Comparison of ENCODE assay signal across 17 cellular contexts in the genomic region with DNA sequence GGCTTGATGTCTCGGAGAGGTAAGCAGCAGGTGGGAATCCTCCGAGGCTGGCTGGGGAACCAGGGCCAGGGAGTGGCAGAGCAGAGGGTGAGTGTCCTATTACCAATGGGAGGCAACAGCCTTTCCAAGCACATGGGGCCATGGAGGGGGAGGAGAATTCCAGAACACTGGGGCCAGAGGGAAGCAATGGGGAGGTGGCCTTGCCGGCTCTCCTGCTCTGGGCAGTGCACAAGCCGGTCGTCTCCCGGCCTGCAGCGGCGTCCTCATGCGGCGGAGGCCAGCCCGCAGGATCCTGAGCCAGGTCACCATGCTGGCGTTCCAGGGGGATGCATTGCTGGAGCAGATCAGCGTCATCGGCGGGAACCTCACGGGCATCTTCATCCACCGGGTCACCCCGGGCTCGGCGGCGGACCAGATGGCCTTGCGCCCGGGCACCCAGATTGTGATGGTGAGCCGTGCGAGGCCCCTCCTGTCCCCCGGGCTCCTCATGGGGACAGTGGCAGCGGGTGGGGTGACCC. TPM values are rescaled to one million over a fixed set of nuclear protein-coding genes. Genes with fewer than 3 reads are reported as not detected.
DNase-seq lines count a peak whose midpoint lies in the region; ATAC-seq, FAIRE-seq and TF ChIP-seq lines count a peak whose summit lies in the region.
"Had no signal": no experiment of that assay in that cellular context is flagged by ENCODE, and none has a peak within 500 bp of the region (broad histone marks: within the 10 kb centered on the region; RNA-seq: fewer than 3 reads in every experiment).

No MANE protein-coding gene starts in this region.

- H3K4ac ChIP-seq in neuronal stem cell (ENCODE audit: low read length): peak overlapping the region; percentile 85

- H4K20me1 ChIP-seq in K562 (replicated peaks; ENCODE audit: control insufficient read depth, insufficient read depth, low read length): no peaks in the 10 kb centered on the region

- H3K79me1 ChIP-seq in neuronal stem cell (ENCODE audit: low read depth, low read length): no peaks in the 10 kb centered on the region

- H3K27ac ChIP-seq in K562 (ENCODE audit: extremely low read depth, low read depth, low read length): no peak overlapping the region
- no peak overlapping the region for H3K27ac ChIP-seq in neuronal stem cell (replicated peaks; ENCODE audit: low read length)
- H3K27ac ChIP-seq: C4-2B, colonic mucosa, esophagus muscularis mucosa, neutrophil, stomach, vagina had no signal

- POLR2A ChIA-PET in K562 (lab: Yijun Ruan, JAX): no interaction called here

- no peaks in the 10 kb centered on the region for H3K36me3 ChIP-seq in K562 (ENCODE audit: control insufficient read depth, insufficient read depth, low read length)
- H3K36me3 ChIP-seq in neuronal stem cell (replicated peaks in 1 of 2; ENCODE audit: control insufficient read depth in 2 of 2, insufficient read depth in 2 of 2, low read length in 2 of 2): no peaks in the 10 kb centered on the region
- H3K36me3 ChIP-seq: colonic mucosa, esophagus muscularis mucosa, neutrophil, stomach, vagina had no signal

- H4K91ac ChIP-seq in neuronal stem cell (ENCODE audit: low read depth, low read length, poor library complexity): no peak overlapping the region

- no peak overlapping the region for H2BK15ac ChIP-seq in neuronal stem cell (ENCODE audit: low read length)

- CTCF ChIA-PET in K562 (lab: Yijun Ruan, JAX; ENCODE audit: low intra/inter-chr PET ratio): no interaction called here

- no peaks in the 10 kb centered on the region for H3K79me2 ChIP-seq in K562 (ENCODE audit: control insufficient read depth, insufficient read depth, low read length)

- no peak for TF ChIP-seq EP300 in K562 (IDR thresholded peaks at IDR 0.05; ENCODE audit: low read length)

- TF ChIP-seq RAD21 in K562 (CRISPR knock-in tag; conservative IDR thresholded peaks at IDR 0.05 in 1 of 2, IDR thresholded peaks at IDR 0.05 in 1 of 2): no peak

- peaks cover 12 to 28% of the 10 kb centered on the region in 2 experiments; a peak in 4 of 5 replicates for H3K27me3 ChIP-seq in K562 (ENCODE audit: control insufficient read depth in 2 of 2, insufficient read depth in 2 of 2, low read length in 2 of 2)
- peaks cover 0 to 9% (median 0%) of the 10 kb centered on the region in 3 experiments for H3K27me3 ChIP-seq in neuronal stem cell (ENCODE audit: control insufficient read depth in 3 of 3, insufficient read depth in 3 of 3, low read depth in 1 of 3, low read length in 3 of 3)
- H3K27me3 ChIP-seq: colonic mucosa, vagina had no signal

- in situ Hi-C loops in K562 (cut with MboI): loop anchor here (10.0 kb wide), 1 partner anchor 787 kb away; no protein-coding TSS in a partner anchor

- no peaks in the 10 kb centered on the region for H3K9me3 ChIP-seq in K562 (replicated peaks; ENCODE audit: control insufficient read depth, insufficient read depth, low read depth, low read length)
- H3K9me3 ChIP-seq in neuronal stem cell (replicated peaks in 1 of 2; ENCODE audit: control insufficient read depth in 2 of 2, insufficient read depth in 1 of 2, low read depth in 1 of 2, low read length in 2 of 2): no peaks in the 10 kb centered on the region
- H3K9me3 ChIP-seq: colonic mucosa, esophagus muscularis mucosa, neutrophil, stomach, vagina had no signal

- intact Hi-C loops in K562 (cut with micrococcal nuclease): loop anchor here (5.0 kb wide), 1 partner anchor 214 kb away; no protein-coding TSS in a partner anchor

- H3K4me2 ChIP-seq in K562 (ENCODE audit: insufficient read depth, low read length) (no peak overlapping the region), neuronal stem cell (ENCODE audit: insufficient read depth, low read length, poor library complexity, severe bottlenecking) (no peak overlapping the region)

- H3K4me1 ChIP-seq in K562 (replicated peaks in 1 of 2; ENCODE audit: control insufficient read depth in 2 of 2, insufficient read depth in 2 of 2, low read length in 2 of 2) (peaks cover 0 to 15% of the 10 kb centered on the region in 2 experiments; a peak in 2 of 5 replicates), neuronal stem cell (ENCODE audit: control insufficient read depth in 2 of 2, insufficient read depth in 1 of 2, low read depth in 1 of 2, low read length in 2 of 2) (peaks cover 0 to 6% of the 10 kb centered on the region in 2 donors)
- H3K4me1 ChIP-seq: colonic mucosa, esophagus muscularis mucosa, stomach, vagina had no signal

- 70% methylated on average over 12 of the region's 27 CpGs for WGBS in K562 (ENCODE audit: insufficient coverage, low coverage, missing lambda C conversion rate)
- no CpG with 5 or more reads among the region's 27 CpGs for WGBS in neuronal stem cell (ENCODE audit: extremely low coverage in 2 of 2, insufficient read length in 2 of 2, insufficient replicate concordance in 1 of 2), 2 donors

- DNase-seq in M059J (ENCODE audit: low read depth): peak; percentile 7
- no peak for DNase-seq in K562 (ENCODE audit: extremely low read depth in 1 of 4, low spot score in 3 of 4)
- no peak for DNase-seq in neuronal stem cell (ENCODE audit: low spot score)
- no peak for DNase-seq in effector CD8-positive, alpha-beta T cell (lab: John Stamatoyannopoulos, UW)
- DNase-seq: activated CD8-positive, alpha-beta T cell treated with anti-CD3 and anti-CD28 coated beads for 36 hours; aorta; colonic mucosa; DND-41; NCI-H187 treated with DMSO at 0.1 percent for 48 hours; stomach had no signal

- FAIRE-seq in K562 (lab: Jason Lieb, UNC): no peak

- H2AFZ ChIP-seq in K562 (ENCODE audit: low read depth, low read length) (no peak overlapping the region), neuronal stem cell (ENCODE audit: low read length) (peak overlapping the region; percentile 31)

- TF ChIP-seq CTCF in K562 (IDR thresholded peaks at IDR 0.05 in 2 of 3, conservative IDR thresholded peaks at IDR 0.05 in 1 of 3; ENCODE audit: insufficient read depth in 2 of 3, low read depth in 1 of 3, low read length in 3 of 3): no peak

- ATAC-seq in K562 (no peak), HG02623 (IDR thresholded peaks at IDR 0.05; ENCODE audit: unreplicated experiment) (no peak)
- ATAC-seq: activated CD8-positive, alpha-beta T cell treated with anti-CD3 and anti-CD28 coated beads for 36 hours; activated T-helper 17 cell treated with anti-CD3 and anti-CD28 coated beads, Interleukin-2, amount 50 U/mL, for 72 hours; SK-N-SH treated with all-trans-retinoic acid at 6 μM for 48 hours had no signal

- no TSS peak for BruUV-seq in K562 (replicated peaks; lab: Mats Ljungman, UMichigan)

- no peak overlapping the region for H4K8ac ChIP-seq in neuronal stem cell (ENCODE audit: low read depth, low read length)

- no peaks in the 10 kb centered on the region for H3K9me1 ChIP-seq in K562 (ENCODE audit: control insufficient read depth, insufficient read depth, low read length)

- 0 out of 4 replicates have a peak overlapping the region, but pooled peaks of 1 of the 2 experiments have one; percentile 5 for H3K9ac ChIP-seq in K562 (ENCODE audit: insufficient read depth in 1 of 2, low read depth in 2 of 2, low read length in 2 of 2)
- H3K9ac ChIP-seq in neuronal stem cell (ENCODE audit: low read depth, low read length, poor library complexity): no peak overlapping the region

- H3K4me3 ChIP-seq in K562: no peak overlapping the region
- no peak overlapping the region for H3K4me3 ChIP-seq in neuronal stem cell (ENCODE audit: low read length in 2 of 2)
- H3K4me3 ChIP-seq: colonic mucosa, esophagus muscularis mucosa, stomach, vagina had no signal

- no peak overlapping the region for H2BK5ac ChIP-seq in neuronal stem cell (ENCODE audit: low read length)

- H2BK120ac ChIP-seq in neuronal stem cell (ENCODE audit: low read depth, low read length): no peak overlapping the region

- no peak overlapping the region for H3K14ac ChIP-seq in neuronal stem cell (ENCODE audit: low read length)

- H2BK12ac ChIP-seq in neuronal stem cell (ENCODE audit: low read length): peak overlapping the region; percentile 31

- H3K18ac ChIP-seq in neuronal stem cell (ENCODE audit: low read length): peak overlapping the region; percentile 80

- H2AK5ac ChIP-seq in neuronal stem cell (ENCODE audit: low read depth, low read length): peak overlapping the region; percentile 89

- no peak for TF ChIP-seq POLR2A in K562 (conservative IDR thresholded peaks at IDR 0.05)

- peak overlapping the region; percentile 35 for H3K23ac ChIP-seq in neuronal stem cell (ENCODE audit: low read depth, low read length, poor library complexity)

RNA-seq across cellular contexts. Expression of a gene that starts 21.9 kb away (rescaled TPM):
- 26.9 and 34.6 TPM in 2 replicates for total RNA-seq in M059J (2014; rRNA removed; shearing (Covaris generic))
- total RNA-seq in K562 (2011; cell fraction: chromatin; rRNA removed; ENCODE audit: low replicate concordance): 47.4 and 72.7 TPM in 2 replicates
- total RNA-seq in K562 (2011; cell fraction: nucleolus; rRNA removed): 43.5 and 52.4 TPM in 2 replicates
- total RNA-seq in K562 (2011; cell fraction: nucleoplasm; rRNA removed): 40.5 and 41.1 TPM in 2 replicates
- 5.1 and 7.3 TPM in 2 replicates for total RNA-seq in K562 (2014; rRNA removed)
- 2.5 and 2.6 TPM in 2 replicates for total RNA-seq in K562 (2014; rRNA removed; fragmentation: Illumina TruSeq; extraction: Trizol)
- 4.6 and 4.9 TPM in 2 replicates for total RNA-seq in K562 (2015; rRNA removed; fragmentation: Illumina TruSeq; extraction: Trizol)
- 11.8 and 15.7 TPM in 2 replicates for total RNA-seq in K562 (2021)
- polyA plus RNA-seq in K562 (2011; rRNA removed): 2.5 and 4.8 TPM in 2 replicates
- 3.7 and 4.2 TPM in 2 replicates for polyA plus RNA-seq in K562 (2011; cell fraction: cytosol; rRNA removed)
- polyA plus RNA-seq in K562 (2011; cell fraction: nucleus; rRNA removed): 19.2 and 29.1 TPM in 2 replicates
- 13.7 and 21.2 TPM in 2 replicates for polyA plus RNA-seq in K562 (2012)
- 6.3 and 11.2 TPM in 2 replicates for polyA plus RNA-seq in K562 (2014; fragmentation: Illumina TruSeq; extraction: Trizol)
- under 1 TPM; 0.25 to 0.31 TPM for polyA plus RNA-seq in K562 (2014; fragmentation: Nextera tagmentation; extraction: Ambion mirVana)
- polyA plus RNA-seq in K562 (2014; rRNA removed): 8.2 and 9.8 TPM in 2 replicates
- polyA minus RNA-seq in K562 (2011; rRNA and poly(A)+ RNA removed): 2.6 TPM in 2 replicates
- 4.5 and 6.9 TPM in 2 replicates for polyA minus RNA-seq in K562 (2011; cell fraction: cytosol; rRNA and poly(A)+ RNA removed)
- 3.4 and 6.3 TPM in 2 replicates for polyA minus RNA-seq in K562 (2011; cell fraction: nucleus; rRNA and poly(A)+ RNA removed)
- 8.1 TPM for polyA plus RNA-seq in neuronal stem cell (2013, experiment 1 of 2)
- 7.7 TPM for polyA plus RNA-seq in neuronal stem cell (2013, experiment 2 of 2)

RNA-seq across cellular contexts. Expression of a gene that starts 22.0 kb away (rescaled TPM):
- total RNA-seq in M059J (2014; rRNA removed; shearing (Covaris generic)): 2.2 and 7.6 TPM in 2 replicates
- total RNA-seq in K562 (2011; cell fraction: chromatin; rRNA removed; ENCODE audit: low replicate concordance): 8.5 and 21.1 TPM in 2 replicates
- total RNA-seq in K562 (2011; cell fraction: nucleolus; rRNA removed): 13.3 and 15.8 TPM in 2 replicates
- total RNA-seq in K562 (2011; cell fraction: nucleoplasm; rRNA removed): 6.9 and 13.1 TPM in 2 replicates
- total RNA-seq in K562 (2014; rRNA removed): 1.5 and 3.4 TPM in 2 replicates
- total RNA-seq in K562 (2014; rRNA removed; fragmentation: Illumina TruSeq; extraction: Trizol): 0.38 and 0.91 TPM in 2 replicates
- total RNA-seq in K562 (2015; rRNA removed; fragmentation: Illumina TruSeq; extraction: Trizol): 1.0 and 1.4 TPM in 2 replicates
- 3.1 and 4.0 TPM in 2 replicates for total RNA-seq in K562 (2021)
- 0.52 and 0.53 TPM in 2 replicates for polyA plus RNA-seq in K562 (2011; rRNA removed)
- polyA plus RNA-seq in K562 (2011; cell fraction: cytosol; rRNA removed): 0.43 and 1.2 TPM in 2 replicates
- 4.1 and 8.1 TPM in 2 replicates for polyA plus RNA-seq in K562 (2011; cell fraction: nucleus; rRNA removed)
- 2.7 and 5.4 TPM in 2 replicates for polyA plus RNA-seq in K562 (2012)
- 1.4 and 1.9 TPM in 2 replicates for polyA plus RNA-seq in K562 (2014; fragmentation: Illumina TruSeq; extraction: Trizol)
- polyA plus RNA-seq in K562 (2014; fragmentation: Nextera tagmentation; extraction: Ambion mirVana): under 1 TPM in 1 of 2 experiments, not detected in 1; 0.06 TPM
- polyA plus RNA-seq in K562 (2014; rRNA removed): 2.8 and 4.2 TPM in 2 replicates
- 0.46 TPM in 1 of 2 replicates, not detected in the other for polyA minus RNA-seq in K562 (2011; rRNA and poly(A)+ RNA removed)
- polyA minus RNA-seq in K562 (2011; cell fraction: cytosol; rRNA and poly(A)+ RNA removed): 0.57 and 1.9 TPM in 2 replicates
- 1.2 and 2.0 TPM in 2 replicates for polyA minus RNA-seq in K562 (2011; cell fraction: nucleus; rRNA and poly(A)+ RNA removed)
- 14.4 TPM for polyA plus RNA-seq in neuronal stem cell (2013, experiment 1 of 2)
- 14.7 TPM for polyA plus RNA-seq in neuronal stem cell (2013, experiment 2 of 2)

RNA-seq across cellular contexts. Expression of a gene that starts 28.4 kb away (rescaled TPM):
- total RNA-seq in M059J (2014; rRNA removed; shearing (Covaris generic)): 0.10 TPM in 1 of 2 replicates, not detected in the other
- not detected in 2 replicates for total RNA-seq in K562 (2011; cell fraction: chromatin; rRNA removed; ENCODE audit: low replicate concordance)
- not detected in 2 replicates for total RNA-seq in K562 (2011; cell fraction: nucleolus; rRNA removed)
- total RNA-seq in K562 (2011; cell fraction: nucleoplasm; rRNA removed): not detected in 2 replicates
- total RNA-seq in K562 (2014; rRNA removed) (not detected in 2 replicates), K562 (2014; rRNA removed; fragmentation: Illumina TruSeq; extraction: Trizol) (not detected in 2 replicates), K562 (2015; rRNA removed; fragmentation: Illumina TruSeq; extraction: Trizol) (not detected in 2 replicates), K562 (2021) (not detected in 2 replicates)
- polyA plus RNA-seq in K562 (2011; rRNA removed) (not detected in 2 replicates), K562 (2014; fragmentation: Illumina TruSeq; extraction: Trizol) (not detected in 2 replicates), K562 (2014; fragmentation: Nextera tagmentation; extraction: Ambion mirVana) (not detected), K562 (2014; rRNA removed) (not detected in 2 replicates)
- polyA plus RNA-seq in K562 (2011; cell fraction: cytosol; rRNA removed): not detected in 2 replicates
- not detected in 2 replicates for polyA plus RNA-seq in K562 (2011; cell fraction: nucleus; rRNA removed)
- 0.05 and 0.24 TPM in 2 replicates for polyA plus RNA-seq in K562 (2012)
- not detected in 2 replicates for polyA minus RNA-seq in K562 (2011; rRNA and poly(A)+ RNA removed)
- polyA minus RNA-seq in K562 (2011; cell fraction: cytosol; rRNA and poly(A)+ RNA removed): 3.2 TPM in 1 of 2 replicates, not detected in the other
- polyA minus RNA-seq in K562 (2011; cell fraction: nucleus; rRNA and poly(A)+ RNA removed): not detected in 2 replicates
- polyA plus RNA-seq in neuronal stem cell (2013, experiment 1 of 2): 0.20 TPM
- polyA plus RNA-seq in neuronal stem cell (2013, experiment 2 of 2): 0.22 TPM
- total RNA-seq: activated T-helper 17 cell treated with anti-CD3 and anti-CD28 coated beads, Interleukin-2, amount 50 U/mL, for 72 hours had no signal

RNA-seq across cellular contexts. Expression of a gene that starts 51.3 kb away (rescaled TPM):
- 103 and 145 TPM in 2 replicates for total RNA-seq in M059J (2014; rRNA removed; shearing (Covaris generic))
- total RNA-seq in K562 (2011; cell fraction: chromatin; rRNA removed; ENCODE audit: low replicate concordance): 97.7 and 109 TPM in 2 replicates
- 60.3 and 71.7 TPM in 2 replicates for total RNA-seq in K562 (2011; cell fraction: nucleolus; rRNA removed)
- 81.0 and 81.6 TPM in 2 replicates for total RNA-seq in K562 (2011; cell fraction: nucleoplasm; rRNA removed)
- total RNA-seq in K562 (2014; rRNA removed): 121 and 124 TPM in 2 replicates
- total RNA-seq in K562 (2014; rRNA removed; fragmentation: Illumina TruSeq; extraction: Trizol): 147 and 157 TPM in 2 replicates
- 126 and 130 TPM in 2 replicates for total RNA-seq in K562 (2015; rRNA removed; fragmentation: Illumina TruSeq; extraction: Trizol)
- 133 and 139 TPM in 2 replicates for total RNA-seq in K562 (2021)
- polyA plus RNA-seq in K562 (2011; rRNA removed): 128 and 171 TPM in 2 replicates
- 101 and 105 TPM in 2 replicates for polyA plus RNA-seq in K562 (2011; cell fraction: cytosol; rRNA removed)
- 68.0 and 84.5 TPM in 2 replicates for polyA plus RNA-seq in K562 (2011; cell fraction: nucleus; rRNA removed)
- 86.7 and 168 TPM in 2 replicates for polyA plus RNA-seq in K562 (2012)
- 127 and 131 TPM in 2 replicates for polyA plus RNA-seq in K562 (2014; fragmentation: Illumina TruSeq; extraction: Trizol)
- 10 to 100 TPM; 62.7 to 67.0 TPM for polyA plus RNA-seq in K562 (2014; fragmentation: Nextera tagmentation; extraction: Ambion mirVana)
- polyA plus RNA-seq in K562 (2014; rRNA removed): 103 and 134 TPM in 2 replicates
- polyA minus RNA-seq in K562 (2011; rRNA and poly(A)+ RNA removed): 114 and 154 TPM in 2 replicates
- polyA minus RNA-seq in K562 (2011; cell fraction: cytosol; rRNA and poly(A)+ RNA removed): 63.1 and 74.0 TPM in 2 replicates
- 27.3 and 35.1 TPM in 2 replicates for polyA minus RNA-seq in K562 (2011; cell fraction: nucleus; rRNA and poly(A)+ RNA removed)
- polyA plus RNA-seq in neuronal stem cell (2013, experiment 1 of 2): 66.1 TPM
- 64.7 TPM for polyA plus RNA-seq in neuronal stem cell (2013, experiment 2 of 2)
